In genomic region chr17:57132663-57133062, GRCh38 we compare ENCODE assay signal across 1 cellular context.
TF ChIP-seq lines count a peak whose summit lies in the region.

No MANE protein-coding gene starts in this region.

TF ChIP-seq in SK-N-SH, 30 proteins besides CTCF, POLR2A, EP300 and RAD21 (continued from another document):
- no peak for TF ChIP-seq NFIC (IDR thresholded peaks at IDR 0.05; ENCODE audit: borderline replicate concordance)
- TF ChIP-seq JUND (IDR thresholded peaks at IDR 0.05): no peak
